In the genomic region with DNA sequence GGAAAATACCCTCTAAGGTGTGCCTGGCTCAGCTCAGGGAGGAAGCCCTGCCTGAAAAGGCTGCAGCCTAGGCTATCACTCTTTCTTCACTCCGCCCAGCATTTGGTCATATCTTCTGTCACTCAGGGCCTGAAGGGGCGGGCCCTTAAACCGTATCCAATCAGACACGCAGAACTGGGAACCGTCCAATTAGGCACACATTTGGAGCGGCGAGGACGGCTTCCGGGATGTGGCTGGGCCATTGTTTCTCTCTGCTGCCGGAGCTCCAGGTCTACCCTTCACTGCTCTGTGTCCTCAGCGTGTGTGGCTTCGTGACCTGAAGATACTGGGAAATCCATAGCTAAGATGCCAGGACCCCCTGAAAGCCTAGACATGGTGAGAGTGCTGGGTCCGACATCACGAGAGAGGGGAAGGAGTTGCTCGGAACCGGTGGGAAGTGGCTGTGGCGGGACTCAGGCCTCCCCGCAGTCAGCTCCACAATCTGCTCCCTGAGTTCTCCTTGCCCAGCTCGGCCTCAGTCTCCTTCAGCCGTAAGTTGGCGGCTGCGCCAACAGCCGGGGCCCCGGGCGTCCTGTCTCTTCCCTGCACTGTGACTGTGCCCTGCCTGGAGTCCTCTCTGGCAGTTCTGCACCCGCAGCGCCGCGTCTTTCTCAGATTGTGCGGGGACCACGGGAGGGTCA, we compare ENCODE assay signal across 8 cellular contexts. TPM values are rescaled to one million over a fixed set of nuclear protein-coding genes. Genes with fewer than 3 reads are reported as not detected.
A peak's percentile ranks its signal among the peaks of the same experiment; 100 is the strongest.
DNase-seq lines count a peak whose midpoint lies in the region; ATAC-seq and TF ChIP-seq lines count a peak whose summit lies in the region.

Gene ZNF493, plus strand, starts transcription at position 241 of the 680 bp plus-strand sequence. Its CDS starts 105 bp downstream, at position 346.

- TF ChIP-seq CTCF in fibroblast of mammary gland (conservative IDR thresholded peaks at IDR 0.05; ENCODE audit: control insufficient read depth, insufficient read depth, low read depth, low read length): no peak

- peak within 1 kb of the TSS; percentile 93 for H3K4me3 Mint-ChIP-seq in activated T-helper 17 cell treated with anti-CD3 and anti-CD28 coated beads, Interleukin-2, amount 50 U/mL, for 72 hours
- peak within 1 kb of the TSS; percentile 90 to 99 (median 97) for H3K4me3 Mint-ChIP-seq in naive thymus-derived CD4-positive, alpha-beta T cell
- peak within 1 kb of the TSS; percentile 95 for H3K4me3 Mint-ChIP-seq in stimulated activated memory B cell treated with anti-CD40 and anti-IgM and Interleukin-4, amounts not matched to agents 10 μg/mL and 1 μg/mL and 100 μg/mL, for 72 hours

- H3K27ac ChIP-seq in naive thymus-derived CD4-positive, alpha-beta T cell (ENCODE audit: low read depth, low read length): peak within 1 kb of the TSS; percentile 77

- H3K4me1 Mint-ChIP-seq in activated T-helper 17 cell treated with anti-CD3 and anti-CD28 coated beads, Interleukin-2, amount 50 U/mL, for 72 hours: peaks cover 5% of the 10 kb centered on the region
- H3K4me1 Mint-ChIP-seq in naive thymus-derived CD4-positive, alpha-beta T cell: peaks cover 19 to 48% (median 32%) of the 10 kb centered on the region in 7 donors
- peaks cover 26% of the 10 kb centered on the region for H3K4me1 Mint-ChIP-seq in stimulated activated memory B cell treated with anti-CD40 and anti-IgM and Interleukin-4, amounts not matched to agents 10 μg/mL and 1 μg/mL and 100 μg/mL, for 72 hours

- H3K27me3 ChIP-seq in naive thymus-derived CD4-positive, alpha-beta T cell (ENCODE audit: control insufficient read depth in 2 of 2, insufficient read depth in 2 of 2, low read length in 2 of 2): no peaks in the 10 kb centered on the region

- H3K9me3 Mint-ChIP-seq in activated T-helper 17 cell treated with anti-CD3 and anti-CD28 coated beads, Interleukin-2, amount 50 U/mL, for 72 hours: peaks cover under 1% of the 10 kb centered on the region
- peaks cover 5 to 62% (median 24%) of the 10 kb centered on the region in 11 donors for H3K9me3 Mint-ChIP-seq in naive thymus-derived CD4-positive, alpha-beta T cell
- H3K9me3 Mint-ChIP-seq in stimulated activated memory B cell treated with anti-CD40 and anti-IgM and Interleukin-4, amounts not matched to agents 10 μg/mL and 1 μg/mL and 100 μg/mL, for 72 hours: peaks cover 17% of the 10 kb centered on the region

- POLR2A ChIA-PET in naive thymus-derived CD4-positive, alpha-beta T cell (lab: Charles Lee): interaction anchor here (0.6 to 2.1 kb wide), 22 partner anchors 9 to 1495 kb away, joined by 3 to 41 read pairs (median 5); partner anchors contain the start of genes ZNF429, ZNF430, ZNF626 and ZNF708

- peaks cover 0 to 30% (median 0%) of the 10 kb centered on the region in 3 experiments for H3K36me3 ChIP-seq in naive thymus-derived CD4-positive, alpha-beta T cell (ENCODE audit: control insufficient read depth in 2 of 3, insufficient read depth in 3 of 3, low read length in 3 of 3)

- peaks cover 35% of the 10 kb centered on the region for H3K36me3 Mint-ChIP-seq in activated T-helper 17 cell treated with anti-CD3 and anti-CD28 coated beads, Interleukin-2, amount 50 U/mL, for 72 hours (ENCODE audit: low read depth)
- peaks cover 9 to 48% (median 42%) of the 10 kb centered on the region in 5 donors for H3K36me3 Mint-ChIP-seq in naive thymus-derived CD4-positive, alpha-beta T cell
- peaks cover 42% of the 10 kb centered on the region for H3K36me3 Mint-ChIP-seq in stimulated activated memory B cell treated with anti-CD40 and anti-IgM and Interleukin-4, amounts not matched to agents 10 μg/mL and 1 μg/mL and 100 μg/mL, for 72 hours

- H3K9me3 ChIP-seq in naive thymus-derived CD4-positive, alpha-beta T cell (ENCODE audit: control insufficient read depth in 2 of 3, low read length in 3 of 3): peaks cover 0 to 23% (median 0%) of the 10 kb centered on the region in 3 experiments

- peaks cover 6 to 11% of the 10 kb centered on the region in 2 donors for H3K4me1 ChIP-seq in naive thymus-derived CD4-positive, alpha-beta T cell (ENCODE audit: control insufficient read depth in 2 of 2, insufficient read depth in 2 of 2, low read length in 2 of 2)

- H3K27ac Mint-ChIP-seq in activated T-helper 17 cell treated with anti-CD3 and anti-CD28 coated beads, Interleukin-2, amount 50 U/mL, for 72 hours: peak within 1 kb of the TSS; percentile 87
- peak within 1 kb of the TSS; percentile 68 to 97 (median 92) for H3K27ac Mint-ChIP-seq in naive thymus-derived CD4-positive, alpha-beta T cell
- peak within 1 kb of the TSS; percentile 84 for H3K27ac Mint-ChIP-seq in stimulated activated memory B cell treated with anti-CD40 and anti-IgM and Interleukin-4, amounts not matched to agents 10 μg/mL and 1 μg/mL and 100 μg/mL, for 72 hours

- ATAC-seq in GM21717 (IDR thresholded peaks at IDR 0.05; ENCODE audit: unreplicated experiment): peak; percentile 99
- ATAC-seq in activated T-helper 17 cell treated with anti-CD3 and anti-CD28 coated beads, Interleukin-2, amount 50 U/mL, for 72 hours (replicated peaks): peak; percentile 100
- peak; percentile 100 for ATAC-seq in naive thymus-derived CD4-positive, alpha-beta T cell
- peak; percentile 100 for ATAC-seq in stimulated activated memory B cell treated with anti-CD40 and anti-IgM and Interleukin-4, amounts not matched to agents 10 μg/mL and 1 μg/mL and 100 μg/mL, for 72 hours

- CTCF ChIA-PET in naive thymus-derived CD4-positive, alpha-beta T cell (lab: Charles Lee): interaction anchor here (0.9 to 1.0 kb wide), 2 partner anchors 10 to 59 kb away, joined by 3 read pairs; no protein-coding TSS in a partner anchor

- intact Hi-C loops in naive thymus-derived CD4-positive, alpha-beta T cell (cut with micrococcal nuclease): loop anchor here (1.0 to 10.0 kb wide), 16 partner anchors 38 to 1344 kb away; partner anchors contain the start of genes ZNF429 (in 2 of the 2), ZNF430 (in 2 of the 2), ZNF431 (in 2 of the 2) and ZNF708 (in 2 of the 2)

- DNase-seq in DMS53 treated with DMSO at 0.1 percent for 48 hours (lab: John Stamatoyannopoulos, UW; ENCODE audit: unreplicated experiment) (peak; percentile 92), RPMI7951 (ENCODE audit: low read depth) (peak; percentile 96), fibroblast of mammary gland (ENCODE audit: low read depth) (peak; percentile 93)
- DNase-seq in Jurkat, Clone E6-1 (ENCODE audit: low read depth, low spot score): peak; percentile 11
- DNase-seq in naive thymus-derived CD4-positive, alpha-beta T cell: peak; percentile 76 to 95 (median 91)

- peak within 1 kb of the TSS; percentile 17 for H3K4me3 ChIP-seq in Jurkat, Clone E6-1 (ENCODE audit: low read length)
- H3K4me3 ChIP-seq in fibroblast of mammary gland (ENCODE audit: control insufficient read depth, low read depth, low read length): peak within 1 kb of the TSS; percentile 93
- H3K4me3 ChIP-seq in naive thymus-derived CD4-positive, alpha-beta T cell (ENCODE audit: low read length): peak within 1 kb of the TSS; percentile 80

- H3K27me3 Mint-ChIP-seq in activated T-helper 17 cell treated with anti-CD3 and anti-CD28 coated beads, Interleukin-2, amount 50 U/mL, for 72 hours: no peaks in the 10 kb centered on the region
- peaks cover 0 to 4% (median 0%) of the 10 kb centered on the region in 5 donors for H3K27me3 Mint-ChIP-seq in naive thymus-derived CD4-positive, alpha-beta T cell
- H3K27me3 Mint-ChIP-seq in stimulated activated memory B cell treated with anti-CD40 and anti-IgM and Interleukin-4, amounts not matched to agents 10 μg/mL and 1 μg/mL and 100 μg/mL, for 72 hours: no peaks in the 10 kb centered on the region

RNA-seq across cellular contexts. Expression of gene ZNF493, which starts in this region (rescaled TPM):
- polyA plus RNA-seq in Jurkat, Clone E6-1 (2012; ENCODE audit: insufficient read depth, insufficient read length): 4.3 TPM
- total RNA-seq in RPMI7951 (2014; rRNA removed; shearing (Covaris generic)): 5.1 and 6.6 TPM in 2 replicates
- total RNA-seq in activated T-helper 17 cell treated with anti-CD3 and anti-CD28 coated beads, Interleukin-2, amount 50 U/mL, for 72 hours: 10 to 100 TPM; 10.4 to 17.0 TPM
- 10 to 100 TPM; 19.7 to 78.3 (median 34.6) TPM for total RNA-seq in naive thymus-derived CD4-positive, alpha-beta T cell
- 10 to 100 TPM; 28.5 to 34.8 TPM for polyA plus RNA-seq in naive thymus-derived CD4-positive, alpha-beta T cell

Comparison
In these comparisons a context has a peak if more than half of its experiments do, and no peak if none do; other contexts are left out.
1. Peak in every context shown above with its lines: DNase-seq, ATAC-seq, H3K4me3 ChIP-seq and H3K27ac ChIP-seq.
2. DNase-seq: peak in every context shown above with its lines; median percentile 96 in RPMI7951; 93 in fibroblast of mammary gland; 92 in DMS53 treated with DMSO at 0.1 percent for 48 hours; 91 in naive thymus-derived CD4-positive, alpha-beta T cell; 11 in Jurkat, Clone E6-1.
3. H3K4me3 ChIP-seq: peak in every context shown above with its lines; median percentile 93 in fibroblast of mammary gland; 80 in naive thymus-derived CD4-positive, alpha-beta T cell; 17 in Jurkat, Clone E6-1.